Comparison of ENCODE assay signal across 8 cellular contexts in the genomic region with DNA sequence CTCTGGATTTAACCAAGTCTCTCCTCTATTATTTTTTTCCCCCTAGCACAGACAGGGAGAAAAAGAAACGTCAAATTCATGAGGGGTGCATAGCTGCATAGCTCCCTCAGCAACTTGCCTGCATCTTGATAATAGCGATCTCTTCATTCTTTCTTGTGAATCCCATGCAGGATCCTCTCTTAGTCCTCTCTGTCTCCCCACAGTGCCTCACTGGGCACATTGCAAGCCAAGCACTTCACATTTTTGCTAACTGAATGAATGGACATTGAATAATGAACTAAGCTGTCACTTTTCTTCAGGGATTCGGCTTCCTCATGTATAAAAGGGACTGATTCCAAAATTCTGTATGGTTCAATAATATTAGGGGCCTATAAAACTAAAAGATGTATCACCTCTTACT. TPM values are rescaled to one million over a fixed set of nuclear protein-coding genes. Genes with fewer than 3 reads are reported as not detected.
DNase-seq lines count a peak whose midpoint lies in the region; ATAC-seq and TF ChIP-seq lines count a peak whose summit lies in the region.

No MANE protein-coding gene starts in this region.

- peak; percentile 18 for TF ChIP-seq CTCF in CD4-positive, alpha-beta T cell (IDR thresholded peaks at IDR 0.05)
- peak; percentile 63 to 70 for TF ChIP-seq CTCF in brain (conservative IDR thresholded peaks at IDR 0.05)

- no peaks in the 10 kb centered on the region for H3K9me3 Mint-ChIP-seq in CD4-positive, alpha-beta T cell
- no peaks in the 10 kb centered on the region for H3K9me3 Mint-ChIP-seq in brain

- peaks cover 16% of the 10 kb centered on the region for H3K4me1 Mint-ChIP-seq in CD4-positive, alpha-beta T cell (ENCODE audit: low read depth)
- peaks cover 31% of the 10 kb centered on the region for H3K4me1 Mint-ChIP-seq in brain

- intact Hi-C loops in CD4-positive, alpha-beta T cell (cut with DNase I, micrococcal nuclease): loop anchor here in 1 of 2 experiments (1.0 to 5.0 kb wide), 2 partner anchors 89 to 121 kb away; no protein-coding TSS in a partner anchor

- peaks cover 37% of the 10 kb centered on the region for H3K27me3 ChIP-seq in CD4-positive, alpha-beta T cell (ENCODE audit: control insufficient read depth, insufficient read depth, low read length)

- no peak overlapping the region for H3K27ac Mint-ChIP-seq in CD4-positive, alpha-beta T cell
- peak overlapping the region in 3 of 5 experiments; percentile 8 to 76 (median 45) for H3K27ac Mint-ChIP-seq in brain

- peak; percentile 53 for ATAC-seq in CD4-positive, alpha-beta T cell (ENCODE audit: poor library complexity)
- ATAC-seq in HG02610 (IDR thresholded peaks at IDR 0.05; ENCODE audit: unreplicated experiment): no peak
- no peak for ATAC-seq in activated CD4-positive, CD25-positive, alpha-beta regulatory T cell treated with anti-CD3 and anti-CD28 coated beads, Interleukin-2, amount 50 U/mL, for 24 hours

- no peak overlapping the region for H3K27ac ChIP-seq in CD4-positive, alpha-beta T cell (ENCODE audit: low read depth, low read length)

- H3K27me3 Mint-ChIP-seq in CD4-positive, alpha-beta T cell: peaks cover 51% of the 10 kb centered on the region
- peaks cover 23% of the 10 kb centered on the region for H3K27me3 Mint-ChIP-seq in brain

- POLR2A ChIA-PET in CD4-positive, alpha-beta T cell (lab: Charles Lee): interaction anchor here (1.0 kb wide), 1 partner anchor 252 kb away, joined by 5 read pairs; no protein-coding TSS in a partner anchor

- no peak for DNase-seq in CD4-positive, alpha-beta T cell
- DNase-seq in M059J (ENCODE audit: low read depth) (peak; percentile 15), left kidney (ENCODE audit: low read depth, low spot score) (peak; percentile 79), HPDE6-E6E7 (ENCODE audit: extremely low spot score) (no peak)
- no peak for DNase-seq in stimulated activated naive CD4-positive, alpha-beta T cell treated with Interleukin-2 at 50 U/mL for 16 hours (lab: John Stamatoyannopoulos, UW)

- H3K36me3 Mint-ChIP-seq in CD4-positive, alpha-beta T cell (ENCODE audit: low read depth): no peaks in the 10 kb centered on the region
- no peaks in the 10 kb centered on the region for H3K36me3 Mint-ChIP-seq in brain

- H3K9me3 ChIP-seq in CD4-positive, alpha-beta T cell (ENCODE audit: control insufficient read depth, low read length): no peaks in the 10 kb centered on the region

- CTCF ChIA-PET in CD4-positive, alpha-beta T cell (lab: Charles Lee): no interaction called here

- peak overlapping the region; percentile 34 for H3K4me3 Mint-ChIP-seq in CD4-positive, alpha-beta T cell
- H3K4me3 Mint-ChIP-seq in brain: peak overlapping the region; percentile 30 to 82 (median 53)

RNA-seq across cellular contexts. Expression of a gene that starts 2.9 kb away (rescaled TPM):
- total RNA-seq in CD4-positive, alpha-beta T cell: 10 to 100 TPM; 10.9 to 11.2 TPM
- 2.7 and 4.1 TPM in 2 replicates for total RNA-seq in M059J (2014; rRNA removed; shearing (Covaris generic))
- 83.1 TPM for polyA plus RNA-seq in brain (ENCODE audit: insufficient read depth, low read depth, low replicate concordance)

Comparison
In these comparisons a context has a peak if more than half of its experiments do, and no peak if none do; other contexts are left out.
1. DNase-seq: peak in M059J (single experiment) and left kidney (single experiment); none in CD4-positive, alpha-beta T cell (0 of 10), HPDE6-E6E7 (single experiment) and stimulated activated naive CD4-positive, alpha-beta T cell treated with Interleukin-2 at 50 U/mL for 16 hours (single experiment).